ENCODE assay signal across 7 cellular contexts in genomic region chr20:50190251-50191064, GRCh38. TPM values are rescaled to one million over a fixed set of nuclear protein-coding genes. Genes with fewer than 3 reads are reported as not detected.
A peak's percentile ranks its signal among the peaks of the same experiment; 100 is the strongest.
DNase-seq lines count a peak whose midpoint lies in the region; ATAC-seq, FAIRE-seq and TF ChIP-seq lines count a peak whose summit lies in the region.

Gene CEBPB (plus strand): TSS chr20:50190830. CDS start chr20:50191034, 204 bp downstream.

- no peak for FAIRE-seq in GM12891 (lab: Jason Lieb, UNC)

- DNase-seq in GM12891 (ENCODE audit: insufficient read length, low spot score) (peak; percentile 91), NCI-H345 treated with DMSO at 0.1 percent for 48 hours (lab: John Stamatoyannopoulos, UW; ENCODE audit: unreplicated experiment) (peak; percentile 88), cerebellum (ENCODE audit: low spot score) (peak; percentile 65), kidney tubule cell (ENCODE audit: low spot score) (peak; percentile 87)
- peak; percentile 75 to 79 for DNase-seq in activated CD4-positive, alpha-beta T cell treated with anti-CD3 and anti-CD28 coated beads for 24 hours (ENCODE audit: low read depth in 2 of 2)
- peak; percentile 77 for DNase-seq in stimulated activated CD4-positive, alpha-beta T cell treated with anti-CD3 and anti-CD28 coated beads, Interleukin-1b, Interleukin-23, amount 100 ng/mL, for 4 hours (ENCODE audit: low read depth in 2 of 2)

- ATAC-seq in HG02973 (IDR thresholded peaks at IDR 0.05; ENCODE audit: unreplicated experiment), result peak; percentile 44

- no peak for TF ChIP-seq POLR2A in GM12891 (IDR thresholded peaks at IDR 0.05; ENCODE audit: low read depth, low read length)

TF ChIP-seq in GM12891, 5 proteins besides CTCF, POLR2A, EP300 and RAD21:
- TF ChIP-seq POU2F2 (IDR thresholded peaks at IDR 0.05; ENCODE audit: low read depth, low read length), result no peak
- TF ChIP-seq POLR2AphosphoS5 (IDR thresholded peaks at IDR 0.05; ENCODE audit: low read depth, low read length), result no peak
- TF ChIP-seq TAF1 (IDR thresholded peaks at IDR 0.05; ENCODE audit: low read depth, low read length), result no peak
- no peak for TF ChIP-seq PAX5 (IDR thresholded peaks at IDR 0.05; ENCODE audit: insufficient read depth, low read length, severe bottlenecking)
- no peak for TF ChIP-seq SPI1 (IDR thresholded peaks at IDR 0.05; ENCODE audit: low read depth, low read length)

RNA-seq across cellular contexts. Expression of gene CEBPB, which starts in this region (rescaled TPM):
- polyA plus RNA-seq in GM12891 (2012; ENCODE audit: low read depth, missing spikeins), result 0.60 TPM
- 1.7 TPM for total RNA-seq in cerebellum

Comparison
In these comparisons a context has a peak if more than half of its experiments do, and no peak if none do; other contexts are left out.
1. Peak in every context shown above with its lines: DNase-seq and ATAC-seq.